ENCODE assay signal across 19 cellular contexts in the genomic region with DNA sequence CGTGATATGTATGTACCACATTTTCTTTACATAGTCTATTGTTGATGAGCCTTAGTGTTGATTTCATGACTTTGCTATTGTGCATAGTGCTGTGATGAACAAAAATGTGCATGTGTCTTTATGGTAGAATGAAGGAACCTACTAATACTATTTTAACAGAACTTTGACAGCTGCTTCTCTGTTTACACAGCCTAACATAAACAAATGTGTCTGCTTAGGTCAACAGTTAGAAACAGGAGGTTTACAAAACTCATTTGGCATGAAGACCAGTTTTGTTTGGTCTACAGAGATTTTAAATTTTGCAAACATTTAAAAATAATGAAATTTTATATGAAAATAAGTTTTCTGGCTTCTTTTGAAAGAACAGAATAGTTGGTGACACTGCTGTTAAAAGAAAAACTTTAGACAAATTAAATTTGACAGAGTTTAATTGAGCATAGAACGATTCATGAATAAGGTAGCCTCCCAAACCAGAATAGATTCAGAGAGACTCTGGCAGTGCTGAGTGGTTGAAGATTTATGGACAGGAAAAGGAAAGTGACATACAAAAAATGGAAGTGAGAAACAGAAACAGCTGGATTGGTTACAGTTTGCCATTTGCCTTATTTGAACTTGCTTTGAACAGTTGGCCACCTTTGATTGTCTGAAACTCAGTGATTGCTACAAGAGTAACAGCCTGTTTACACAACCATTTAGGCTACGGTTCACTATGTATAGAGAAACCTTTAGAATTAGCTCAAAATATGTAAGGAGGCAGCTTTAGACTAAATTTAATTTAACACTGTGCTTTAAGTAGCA.
A peak's percentile ranks its signal among the peaks of the same experiment; 100 is the strongest.
DNase-seq lines count a peak whose midpoint lies in the region; ATAC-seq lines count a peak whose summit lies in the region.
"Had no signal": no experiment of that assay in that cellular context is flagged by ENCODE, and none has a peak within 500 bp of the region (broad histone marks: within the 10 kb centered on the region; RNA-seq: fewer than 3 reads in every experiment).

No MANE protein-coding gene starts in this region.

- peak; percentile 69 for ATAC-seq in GM19395 (IDR thresholded peaks at IDR 0.05; ENCODE audit: unreplicated experiment)
- peak; percentile 51 for ATAC-seq in HG03575 (IDR thresholded peaks at IDR 0.05; ENCODE audit: extremely low read depth, insufficient number of reproducible peaks, low FRiP score, unreplicated experiment)
- no peak for ATAC-seq in GM19351 (IDR thresholded peaks at IDR 0.05; ENCODE audit: unreplicated experiment)
- ATAC-seq: heart right ventricle, sciatic nerve had no signal

- DNase-seq in COLO668 (lab: John Stamatoyannopoulos, UW; ENCODE audit: unreplicated experiment) (peak; percentile 24), NOMO-1 treated with DMSO at 0.1 percent for 48 hours (lab: John Stamatoyannopoulos, UW; ENCODE audit: unreplicated experiment) (peak; percentile 92), AG20443 (ENCODE audit: low spot score) (no peak), medulla oblongata (ENCODE audit: extremely low spot score) (no peak), NCI-H345 (lab: John Stamatoyannopoulos, UW) (no peak)
- DNase-seq: activated CD4-positive, alpha-beta T cell treated with anti-CD3 and anti-CD28 coated beads for 1 hour; activated gamma-delta T cell; amniotic stem cell; CD4-positive, alpha-beta T cell; EL; heart right ventricle; KG1; NCI-H187 treated with DMSO at 0.1 percent for 48 hours; stimulated activated CD4-positive, alpha-beta T cell treated with anti-CD3 and anti-CD28 coated beads, Interleukin-2, amount 100 ng/mL, for 24 hours; T-helper 9 cell had no signal

Comparison
In these comparisons a context has a peak if more than half of its experiments do, and no peak if none do; other contexts are left out.
1. DNase-seq: peak in COLO668 (single experiment) and NOMO-1 treated with DMSO at 0.1 percent for 48 hours (single experiment); none in AG20443 (single experiment), medulla oblongata (single experiment) and NCI-H345 (single experiment).